Comparison of ENCODE assay signal across 19 cellular contexts in the genomic region with DNA sequence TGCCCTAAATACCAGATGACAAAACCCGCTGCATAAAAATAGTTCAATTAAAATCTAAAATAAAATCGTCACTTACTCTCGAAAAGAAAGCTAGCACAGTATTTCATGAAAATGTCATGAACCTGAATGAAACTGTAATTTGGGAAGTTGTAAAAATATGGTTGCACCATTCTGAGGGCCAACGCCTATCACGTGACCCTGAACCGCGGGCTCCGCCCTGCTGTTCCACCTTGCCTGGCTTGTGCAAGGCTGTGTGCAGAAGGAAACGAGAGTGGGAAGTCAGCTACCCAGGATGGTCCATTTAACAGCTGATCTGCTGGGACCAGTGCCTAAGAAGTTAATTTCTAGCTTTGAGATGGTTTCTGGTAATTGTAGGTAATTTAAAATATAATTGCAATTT.
DNase-seq lines count a peak whose midpoint lies in the region; ATAC-seq, FAIRE-seq and TF ChIP-seq lines count a peak whose summit lies in the region.
"Had no signal": no experiment of that assay in that cellular context is flagged by ENCODE, and none has a peak within 500 bp of the region (broad histone marks: within the 10 kb centered on the region; RNA-seq: fewer than 3 reads in every experiment).

No MANE protein-coding gene starts in this region.

- no peaks in the 10 kb centered on the region for H3K27me3 ChIP-seq in HL-60 (ENCODE audit: insufficient read depth, poor library complexity, severe bottlenecking)

- H3K36me3 ChIP-seq in mucosa of descending colon (ENCODE audit: low read depth): no peaks in the 10 kb centered on the region
- H3K36me3 ChIP-seq: HAP-1 had no signal

- H3K27ac ChIP-seq in HL-60 (replicated peaks): no peak overlapping the region
- H3K27ac ChIP-seq: C4-2B had no signal

- H3K4me1 ChIP-seq in mucosa of descending colon (ENCODE audit: low read depth): no peaks in the 10 kb centered on the region
- H3K4me1 ChIP-seq: HAP-1 had no signal

- no peak for TF ChIP-seq POLR2A in NB4 (IDR thresholded peaks at IDR 0.05; ENCODE audit: extremely low read depth, insufficient read length)

- no peaks in the 10 kb centered on the region for H3K9me3 ChIP-seq in mucosa of descending colon
- H3K9me3 ChIP-seq: HAP-1 had no signal

- H3K4me3 ChIP-seq in HL-60 (replicated peaks; ENCODE audit: insufficient read depth, low read length): no peak overlapping the region
- no peak overlapping the region for H3K4me3 ChIP-seq in NB4 (ENCODE audit: low read depth, low read length)
- no peak overlapping the region for H3K4me3 ChIP-seq in mucosa of descending colon
- H3K4me3 ChIP-seq: HAP-1 had no signal

- ATAC-seq in mucosa of descending colon: peak; percentile 88
- ATAC-seq: Panc1, SK-N-SH treated with all-trans-retinoic acid at 6 μM for 48 hours had no signal

- no peak for FAIRE-seq in D721Med (lab: Jason Lieb, UNC)

- TF ChIP-seq CTCF in HL-60 (IDR thresholded peaks at IDR 0.05; ENCODE audit: insufficient read depth, low read length) (no peak), NB4 (IDR thresholded peaks at IDR 0.05; ENCODE audit: low read depth, low read length) (no peak), mucosa of descending colon (IDR thresholded peaks at IDR 0.05) (no peak), D721Med (IDR thresholded peaks at IDR 0.05; ENCODE audit: insufficient read depth, missing control alignments) (no peak)

- intact Hi-C loops in mucosa of descending colon (cut with DNase I, micrococcal nuclease): loop anchor here in 1 of 2 donors (10.0 kb wide), 1 partner anchor 286 kb away; no protein-coding TSS in a partner anchor

- DNase-seq in HL-60 (ENCODE audit: low read depth in 1 of 2, low spot score in 1 of 2): peak; percentile 41 to 75
- DNase-seq in NB4 (ENCODE audit: low read depth): peak; percentile 67
- DNase-seq in SIG-M5 treated with dmso at 0.1 percent for 504 hours (lab: John Stamatoyannopoulos, UW; ENCODE audit: unreplicated experiment): peak; percentile 64
- DNase-seq in mucosa of descending colon: peak; percentile 55 to 71 (median 68)
- no peak for DNase-seq in hippocampal formation (lab: John Stamatoyannopoulos, UW)
- no peak for DNase-seq in D721Med (ENCODE audit: insufficient read length, low spot score)
- DNase-seq in anterior cingulate cortex (lab: John Stamatoyannopoulos, UW): no peak
- DNase-seq in KG1 (lab: John Stamatoyannopoulos, UW): no peak
- DNase-seq: Karpas-422; NCI-H1436; NCI-H2029; NCI-H2171; NCI-H446; NK-92 treated with Interleukin-12 subunit alpha and Interleukin-12 subunit beta, amount 100 ng/mL, for 24 hours; Right ventricle myocardium superior had no signal

Comparison
In these comparisons a context has a peak if more than half of its experiments do, and no peak if none do; other contexts are left out.
1. DNase-seq: peak in HL-60 (2 of 2), NB4 (single experiment), SIG-M5 treated with dmso at 0.1 percent for 504 hours (single experiment) and mucosa of descending colon (3 of 3); none in hippocampal formation (0 of 2), D721Med (single experiment), anterior cingulate cortex (0 of 58) and KG1 (single experiment).